14 cellular contexts compared by ENCODE assay signal in genomic region chr6:15304337-15305078, GRCh38. TPM values are rescaled to one million over a fixed set of nuclear protein-coding genes. Genes with fewer than 3 reads are reported as not detected.
DNase-seq lines count a peak whose midpoint lies in the region; ATAC-seq and TF ChIP-seq lines count a peak whose summit lies in the region.
"Had no signal": no experiment of that assay in that cellular context is flagged by ENCODE, and none has a peak within 500 bp of the region (broad histone marks: within the 10 kb centered on the region; RNA-seq: fewer than 3 reads in every experiment).

No MANE protein-coding gene starts in this region.

- H3K36me3 Mint-ChIP-seq in CD4-positive, alpha-beta T cell (ENCODE audit: low read depth) = peaks cover 7% of the 10 kb centered on the region
- H3K36me3 Mint-ChIP-seq in activated naive CD8-positive, alpha-beta T cell treated with anti-CD3 and anti-CD28 coated beads for 36 hours = peaks cover 24% of the 10 kb centered on the region
- peaks cover 0 to 9% (median 0%) of the 10 kb centered on the region in 3 donors for H3K36me3 Mint-ChIP-seq in naive thymus-derived CD8-positive, alpha-beta T cell

- no peak for ATAC-seq in CD4-positive, alpha-beta T cell (ENCODE audit: poor library complexity)
- no peak for ATAC-seq in naive thymus-derived CD8-positive, alpha-beta T cell
- ATAC-seq in GM21737 (IDR thresholded peaks at IDR 0.05; ENCODE audit: unreplicated experiment) (no peak), HG02763 (IDR thresholded peaks at IDR 0.05; ENCODE audit: unreplicated experiment) (no peak)

- peak overlapping the region; percentile 16 for H3K4me3 Mint-ChIP-seq in CD4-positive, alpha-beta T cell
- no peak overlapping the region for H3K4me3 Mint-ChIP-seq in activated naive CD8-positive, alpha-beta T cell treated with anti-CD3 and anti-CD28 coated beads for 36 hours
- peak overlapping the region in 7 of 10 donors; percentile 1 to 64 (median 46) for H3K4me3 Mint-ChIP-seq in naive thymus-derived CD8-positive, alpha-beta T cell

- DNase-seq in CD4-positive, alpha-beta T cell = no peak
- DNase-seq in activated naive CD8-positive, alpha-beta T cell treated with anti-CD3 and anti-CD28 coated beads for 36 hours = no peak
- DNase-seq in naive thymus-derived CD8-positive, alpha-beta T cell = no peak
- no peak for DNase-seq in SHP77 (lab: John Stamatoyannopoulos, UW)
- DNase-seq: activated CD4-positive, alpha-beta T cell treated with anti-CD3 and anti-CD28 coated beads, Interleukin-2, amount 50 U/mL, for 48 hours; Karpas-422; NCI-H1694 treated with DMSO at 0.1 percent for 48 hours; NCI-H526; RPMI8226; stimulated activated CD4-positive, alpha-beta T cell treated with anti-CD3 and anti-CD28 coated beads, Interleukin-2, amount 100 ng/mL, for 48 hours had no signal

- no peaks in the 10 kb centered on the region for H3K9me3 ChIP-seq in CD4-positive, alpha-beta T cell (ENCODE audit: control insufficient read depth, low read length)
- no peaks in the 10 kb centered on the region for H3K9me3 ChIP-seq in HEK293 (ENCODE audit: control insufficient read depth, insufficient read depth, low read depth, low read length)
- H3K9me3 ChIP-seq: right atrium auricular region had no signal

- CTCF ChIA-PET in CD4-positive, alpha-beta T cell (lab: Charles Lee) = no interaction called here
- CTCF ChIA-PET in HEK293 (lab: Yijun Ruan, JAX) = interaction anchor here (0.6 to 1.5 kb wide), 3 partner anchors 7 to 86 kb away, joined by 3 to 7 read pairs (median 3); no protein-coding TSS in a partner anchor

- H3K36me3 ChIP-seq in HEK293 (ENCODE audit: control insufficient read depth in 2 of 2, insufficient read depth in 1 of 2, low read length in 2 of 2) = no peaks in the 10 kb centered on the region; a peak in 1 of 3 replicates
- H3K36me3 ChIP-seq: right atrium auricular region had no signal

- no peak overlapping the region for H3K4me3 ChIP-seq in HEK293 (ENCODE audit: low read depth, low read length)
- H3K4me3 ChIP-seq: right atrium auricular region had no signal

- H3K4me1 Mint-ChIP-seq in CD4-positive, alpha-beta T cell (ENCODE audit: low read depth) = peaks cover 76% of the 10 kb centered on the region
- H3K4me1 Mint-ChIP-seq in activated naive CD8-positive, alpha-beta T cell treated with anti-CD3 and anti-CD28 coated beads for 36 hours = peaks cover 82% of the 10 kb centered on the region
- H3K4me1 Mint-ChIP-seq in naive thymus-derived CD8-positive, alpha-beta T cell = peaks cover 48 to 89% (median 79%) of the 10 kb centered on the region in 4 donors

- intact Hi-C loops in CD4-positive, alpha-beta T cell (cut with DNase I, micrococcal nuclease) = no loop called here

- no peaks in the 10 kb centered on the region for H3K27me3 Mint-ChIP-seq in CD4-positive, alpha-beta T cell
- no peaks in the 10 kb centered on the region for H3K27me3 Mint-ChIP-seq in activated naive CD8-positive, alpha-beta T cell treated with anti-CD3 and anti-CD28 coated beads for 36 hours
- H3K27me3 Mint-ChIP-seq in naive thymus-derived CD8-positive, alpha-beta T cell = no peaks in the 10 kb centered on the region

- POLR2A ChIA-PET in CD4-positive, alpha-beta T cell (lab: Charles Lee) = interaction anchor here (1.2 to 1.3 kb wide), 2 partner anchors 56 to 58 kb away, joined by 3 to 8 read pairs; no protein-coding TSS in a partner anchor
- POLR2A ChIA-PET in HEK293 (lab: Yijun Ruan, JAX) = interaction anchor here (0.7 to 1.1 kb wide), 2 partner anchors 13 to 242 kb away, joined by 3 to 6 read pairs; no protein-coding TSS in a partner anchor
- POLR2A ChIA-PET in naive thymus-derived CD8-positive, alpha-beta T cell (lab: Charles Lee) = interaction anchor here (0.6 kb wide), 1 partner anchor 124 kb away, joined by 3 read pairs; no protein-coding TSS in a partner anchor

- peak overlapping the region; percentile 63 for H3K27ac Mint-ChIP-seq in CD4-positive, alpha-beta T cell
- peak overlapping the region; percentile 82 for H3K27ac Mint-ChIP-seq in activated naive CD8-positive, alpha-beta T cell treated with anti-CD3 and anti-CD28 coated beads for 36 hours
- peak overlapping the region in 8 of 10 donors; percentile 51 to 89 (median 75) for H3K27ac Mint-ChIP-seq in naive thymus-derived CD8-positive, alpha-beta T cell

- H3K9me3 Mint-ChIP-seq in CD4-positive, alpha-beta T cell = no peaks in the 10 kb centered on the region
- no peaks in the 10 kb centered on the region for H3K9me3 Mint-ChIP-seq in activated naive CD8-positive, alpha-beta T cell treated with anti-CD3 and anti-CD28 coated beads for 36 hours
- H3K9me3 Mint-ChIP-seq in naive thymus-derived CD8-positive, alpha-beta T cell = no peaks in the 10 kb centered on the region

- H3K4me1 ChIP-seq in HEK293 (ENCODE audit: control insufficient read depth, insufficient read depth, low read length) = peaks cover 52% of the 10 kb centered on the region

- no peak overlapping the region for H3K27ac ChIP-seq in CD4-positive, alpha-beta T cell (ENCODE audit: low read depth, low read length)
- H3K27ac ChIP-seq in HEK293 (ENCODE audit: extremely low read depth, low read depth, low read length) = no peak overlapping the region
- H3K27ac ChIP-seq: right atrium auricular region had no signal

- TF ChIP-seq CTCF in CD4-positive, alpha-beta T cell (IDR thresholded peaks at IDR 0.05) = no peak
- TF ChIP-seq CTCF in HEK293 (tag by site-specific recombination; IDR thresholded peaks at IDR 0.05) = no peak

- no peaks in the 10 kb centered on the region for H3K27me3 ChIP-seq in CD4-positive, alpha-beta T cell (ENCODE audit: control insufficient read depth, insufficient read depth, low read length)
- H3K27me3 ChIP-seq: right atrium auricular region had no signal

TF ChIP-seq in HEK293, 187 proteins besides CTCF, POLR2A, EP300 and RAD21:
- no peak for TF ChIP-seq GLIS2 (tag by site-specific recombination; IDR thresholded peaks at IDR 0.05)
- no peak for TF ChIP-seq ZNF37A (tag by site-specific recombination; IDR thresholded peaks at IDR 0.05)
- peak; percentile 58 for TF ChIP-seq KLF1 (tag by site-specific recombination; IDR thresholded peaks at IDR 0.05)
TF ChIP-seq in HEK293: peak in this region for 1.

RNA-seq across cellular contexts. Expression of gene JARID2, which starts 58.6 kb away (rescaled TPM):
- 10 to 100 TPM; 32.0 to 33.0 TPM for total RNA-seq in CD4-positive, alpha-beta T cell
- 10 to 100 TPM; 19.3 to 20.1 TPM for total RNA-seq in activated naive CD8-positive, alpha-beta T cell treated with anti-CD3 and anti-CD28 coated beads for 36 hours
- total RNA-seq in naive thymus-derived CD8-positive, alpha-beta T cell = 10 to 100 TPM; 23.0 to 23.5 TPM
- polyA plus RNA-seq in naive thymus-derived CD8-positive, alpha-beta T cell = 10 to 100 TPM in 2 of 3 donors, 1 to 10 TPM in 1; 7.6 to 11.8 (median 10.1) TPM
